Comparison of ENCODE assay signal across 10 cellular contexts in the genomic region with DNA sequence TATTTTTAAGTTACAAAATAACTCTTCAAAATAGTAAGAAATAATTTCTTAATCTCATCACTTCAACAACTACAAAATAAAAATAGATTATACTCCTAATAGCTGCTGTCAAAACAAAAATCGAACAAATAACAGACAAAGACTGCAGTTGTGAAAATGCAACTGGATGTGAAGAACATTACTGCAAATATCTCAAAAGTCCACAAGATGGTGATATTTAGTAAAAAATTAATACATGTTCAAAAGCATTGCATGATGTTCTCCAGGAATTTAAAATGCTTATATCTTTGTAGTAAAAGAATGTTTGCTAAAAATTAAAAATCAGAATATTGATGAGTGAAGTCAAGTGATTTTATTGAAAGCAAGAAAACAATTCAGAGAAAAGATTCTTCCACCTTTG.
A peak's percentile ranks its signal among the peaks of the same experiment; 100 is the strongest.
DNase-seq lines count a peak whose midpoint lies in the region; ATAC-seq, FAIRE-seq and TF ChIP-seq lines count a peak whose summit lies in the region.
"Had no signal": no experiment of that assay in that cellular context is flagged by ENCODE, and none has a peak within 500 bp of the region (broad histone marks: within the 10 kb centered on the region; RNA-seq: fewer than 3 reads in every experiment).

No MANE protein-coding gene starts in this region.

- H3K36me3 ChIP-seq in astrocyte (ENCODE audit: insufficient read depth, low read length) (peaks cover 11% of the 10 kb centered on the region), liver (ENCODE audit: control insufficient read depth in 4 of 4, insufficient read depth in 3 of 4, low read depth in 1 of 4, low read length in 3 of 4) (no peaks in the 10 kb centered on the region), prostate gland (no peaks in the 10 kb centered on the region)

- no peaks in the 10 kb centered on the region for H4K20me1 ChIP-seq in astrocyte (ENCODE audit: insufficient read depth, low read length)

- 57% methylated on average over 1 of the region's 1 CpG for WGBS in liver
- WGBS in prostate gland: 98% methylated on average over 1 of the region's 1 CpG

- H3K4me2 ChIP-seq in astrocyte (ENCODE audit: low read length): no peak overlapping the region

- DNase-seq in AG08396 (ENCODE audit: low spot score): peak; percentile 15
- peak; percentile 37 for DNase-seq in HT1080 (ENCODE audit: low read depth)
- peak; percentile 10 for DNase-seq in astrocyte (ENCODE audit: low read depth)
- DNase-seq in WTC11 (ENCODE audit: low spot score): no peak
- no peak for DNase-seq in prostate gland (ENCODE audit: low spot score)
- DNase-seq: activated T-cell treated with anti-CD3 and anti-CD28 coated beads, Interleukin-2, amount 50 U/mL, for 4 hours; glutamatergic neuron had no signal

- peaks cover 11% of the 10 kb centered on the region for H3K4me1 Mint-ChIP-seq in astrocyte (ENCODE audit: low read depth, unreplicated experiment)
- H3K4me1 Mint-ChIP-seq in activated T-helper 17 cell treated with anti-CD3 and anti-CD28 coated beads, Interleukin-2, amount 50 U/mL, for 72 hours: no peaks in the 10 kb centered on the region
- 0 out of 2 replicates have a peak, but pooled peaks cover 5% of the 10 kb centered on the region for H3K4me1 Mint-ChIP-seq in WTC11

- H3K27ac Mint-ChIP-seq in astrocyte (ENCODE audit: unreplicated experiment) (no peak overlapping the region), WTC11 (no peak overlapping the region)
- no peak overlapping the region for H3K27ac Mint-ChIP-seq in activated T-helper 17 cell treated with anti-CD3 and anti-CD28 coated beads, Interleukin-2, amount 50 U/mL, for 72 hours

- H3K4me3 Mint-ChIP-seq in astrocyte (ENCODE audit: unreplicated experiment) (no peak overlapping the region), WTC11 (no peak overlapping the region)
- H3K4me3 Mint-ChIP-seq in activated T-helper 17 cell treated with anti-CD3 and anti-CD28 coated beads, Interleukin-2, amount 50 U/mL, for 72 hours: no peak overlapping the region
- H3K4me3 Mint-ChIP-seq: activated T-cell treated with anti-CD3 and anti-CD28 coated beads, Interleukin-2, amount 50 U/mL, for 4 hours had no signal

- FAIRE-seq in astrocyte (lab: Jason Lieb, UNC): no peak

- no peaks in the 10 kb centered on the region for H3K79me2 ChIP-seq in astrocyte (ENCODE audit: insufficient read depth, low read length)

- ATAC-seq in activated T-helper 17 cell treated with anti-CD3 and anti-CD28 coated beads, Interleukin-2, amount 50 U/mL, for 72 hours (replicated peaks): no peak
- ATAC-seq in HG03045 (IDR thresholded peaks at IDR 0.05; ENCODE audit: unreplicated experiment): no peak
- ATAC-seq in WTC11: no peak
- ATAC-seq: activated T-cell treated with anti-CD3 and anti-CD28 coated beads, Interleukin-2, amount 50 U/mL, for 4 hours had no signal

- TF ChIP-seq RAD21 in liver (IDR thresholded peaks at IDR 0.05): peak; percentile 75 to 78

- H2AFZ ChIP-seq in astrocyte (ENCODE audit: low read depth, low read length): no peak overlapping the region

- TF ChIP-seq CTCF in astrocyte (IDR thresholded peaks at IDR 0.05; ENCODE audit: insufficient read depth, low read depth, low read length): peak; percentile 43
- TF ChIP-seq CTCF in liver (IDR thresholded peaks at IDR 0.05; ENCODE audit: low read depth, low read length, missing input control): peak; percentile 47
- no peak for TF ChIP-seq CTCF in WTC11 (IDR thresholded peaks at IDR 0.05)
- peak in 2 of 4 experiments; percentile 29 to 42 for TF ChIP-seq CTCF in prostate gland (IDR thresholded peaks at IDR 0.05)

- H3K9me3 Mint-ChIP-seq in astrocyte (ENCODE audit: unreplicated experiment) (no peaks in the 10 kb centered on the region), WTC11 (no peaks in the 10 kb centered on the region)
- peaks cover 15% of the 10 kb centered on the region for H3K9me3 Mint-ChIP-seq in activated T-helper 17 cell treated with anti-CD3 and anti-CD28 coated beads, Interleukin-2, amount 50 U/mL, for 72 hours
- H3K9me3 Mint-ChIP-seq: activated T-cell treated with anti-CD3 and anti-CD28 coated beads, Interleukin-2, amount 50 U/mL, for 4 hours had no signal

- H3K27ac ChIP-seq in astrocyte (ENCODE audit: low read depth, low read length) (no peak overlapping the region), liver (ENCODE audit: low read depth in 1 of 2, low read length in 2 of 2) (no peak overlapping the region), prostate gland (no peak overlapping the region)

- H3K4me3 ChIP-seq in astrocyte (ENCODE audit: insufficient read depth, low read depth, low read length) (no peak overlapping the region), liver (ENCODE audit: low read depth in 1 of 3, low read length in 3 of 3) (no peak overlapping the region), prostate gland (no peak overlapping the region)

- intact Hi-C loops in prostate gland (cut with DNase I): no loop called here

- H3K9me3 ChIP-seq in astrocyte (ENCODE audit: insufficient read depth, low read depth, low read length): no peaks in the 10 kb centered on the region
- no peaks in the 10 kb centered on the region for H3K9me3 ChIP-seq in liver (ENCODE audit: control insufficient read depth in 4 of 4, low read length in 3 of 4)
- no peaks in the 10 kb centered on the region for H3K9me3 ChIP-seq in prostate gland

- no peak for TF ChIP-seq POLR2A in prostate gland (IDR thresholded peaks at IDR 0.05)

- H3K9ac ChIP-seq in astrocyte (ENCODE audit: low read length) (no peak overlapping the region), liver (ENCODE audit: low read depth in 1 of 2, low read length in 2 of 2) (no peak overlapping the region)

- CTCF ChIA-PET in WTC11 (lab: Charles Lee): no interaction called here

- POLR2A ChIA-PET in WTC11 (lab: Charles Lee): no interaction called here

- H3K27me3 Mint-ChIP-seq in astrocyte (ENCODE audit: low read depth, unreplicated experiment) (no peaks in the 10 kb centered on the region), WTC11 (ENCODE audit: low read depth) (no peaks in the 10 kb centered on the region)
- H3K27me3 Mint-ChIP-seq in activated T-helper 17 cell treated with anti-CD3 and anti-CD28 coated beads, Interleukin-2, amount 50 U/mL, for 72 hours: no peaks in the 10 kb centered on the region

- no peaks in the 10 kb centered on the region for H3K36me3 Mint-ChIP-seq in astrocyte (ENCODE audit: low read depth, unreplicated experiment)
- H3K36me3 Mint-ChIP-seq in activated T-helper 17 cell treated with anti-CD3 and anti-CD28 coated beads, Interleukin-2, amount 50 U/mL, for 72 hours (ENCODE audit: low read depth): no peaks in the 10 kb centered on the region
- H3K36me3 Mint-ChIP-seq in WTC11: peaks cover 8% of the 10 kb centered on the region

- H3K4me1 ChIP-seq in astrocyte (ENCODE audit: insufficient read depth, low read length) (no peaks in the 10 kb centered on the region), liver (ENCODE audit: control insufficient read depth in 4 of 4, insufficient read depth in 4 of 4, low read length in 3 of 4) (no peaks in the 10 kb centered on the region), prostate gland (replicated peaks) (no peaks in the 10 kb centered on the region)

- H3K27me3 ChIP-seq in astrocyte (ENCODE audit: insufficient read depth, low read length) (no peaks in the 10 kb centered on the region), liver (ENCODE audit: control insufficient read depth in 4 of 4, insufficient read depth in 4 of 4, low read length in 3 of 4) (no peaks in the 10 kb centered on the region), prostate gland (replicated peaks; ENCODE audit: insufficient read depth) (no peaks in the 10 kb centered on the region)

TF ChIP-seq in WTC11, 78 proteins besides CTCF, POLR2A, EP300 and RAD21 (continues in another document):
- no peak for TF ChIP-seq ZNF317 (CRISPR knock-in tag; IDR thresholded peaks at IDR 0.05; ENCODE audit: borderline replicate concordance, low read depth)
- TF ChIP-seq ZNF512 (CRISPR knock-in tag; IDR thresholded peaks at IDR 0.05; ENCODE audit: borderline replicate concordance): no peak
- TF ChIP-seq, protein P1, sequence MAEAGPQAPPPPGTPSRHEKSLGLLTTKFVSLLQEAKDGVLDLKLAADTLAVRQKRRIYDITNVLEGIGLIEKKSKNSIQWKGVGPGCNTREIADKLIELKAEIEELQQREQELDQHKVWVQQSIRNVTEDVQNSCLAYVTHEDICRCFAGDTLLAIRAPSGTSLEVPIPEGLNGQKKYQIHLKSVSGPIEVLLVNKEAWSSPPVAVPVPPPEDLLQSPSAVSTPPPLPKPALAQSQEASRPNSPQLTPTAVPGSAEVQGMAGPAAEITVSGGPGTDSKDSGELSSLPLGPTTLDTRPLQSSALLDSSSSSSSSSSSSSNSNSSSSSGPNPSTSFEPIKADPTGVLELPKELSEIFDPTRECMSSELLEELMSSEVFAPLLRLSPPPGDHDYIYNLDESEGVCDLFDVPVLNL (CRISPR knock-in tag; IDR thresholded peaks at IDR 0.05; ENCODE audit: borderline replicate concordance, low read depth): no peak
- TF ChIP-seq NR3C1 (CRISPR knock-in tag; conservative IDR thresholded peaks at IDR 0.05; ENCODE audit: low read depth): no peak
- no peak for TF ChIP-seq USF1 (CRISPR knock-in tag; IDR thresholded peaks at IDR 0.05)

Comparison
In these comparisons a context has a peak if more than half of its experiments do, and no peak if none do; other contexts are left out.
1. DNase-seq: peak in AG08396 (single experiment), HT1080 (single experiment) and astrocyte (single experiment); none in WTC11 (single experiment) and prostate gland (single experiment).